In the genomic region with DNA sequence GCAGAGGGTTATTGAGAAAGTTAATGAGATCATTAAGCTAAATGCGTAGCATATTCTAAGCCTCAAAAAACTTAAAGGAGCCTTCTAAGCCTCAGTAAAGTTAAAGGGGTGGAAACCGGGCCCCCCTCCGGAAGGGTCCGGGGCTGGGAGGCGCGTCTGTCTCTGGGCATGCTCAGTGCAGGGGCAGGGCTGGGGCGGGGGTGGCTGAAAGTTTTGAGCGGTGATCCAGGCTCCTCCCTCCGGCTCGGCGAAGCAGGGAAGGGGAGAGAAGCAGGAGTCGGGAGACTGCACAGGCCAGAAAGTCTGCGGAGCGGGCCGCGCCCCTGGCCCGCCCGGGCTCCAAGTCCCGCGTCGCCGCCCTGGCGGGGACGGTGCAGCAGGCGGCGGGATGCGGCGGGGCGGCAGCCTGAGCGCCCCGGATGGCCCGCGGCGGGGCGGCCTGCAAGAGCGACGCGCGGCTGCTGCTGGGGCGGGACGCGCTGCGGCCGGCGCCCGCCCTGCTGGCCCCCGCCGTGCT, we compare ENCODE assay signal across 8 cellular contexts. TPM values are rescaled to one million over a fixed set of nuclear protein-coding genes. Genes with fewer than 3 reads are reported as not detected.
DNase-seq lines count a peak whose midpoint lies in the region; ATAC-seq and TF ChIP-seq lines count a peak whose summit lies in the region.

Gene EVC, plus strand, starts transcription at position 240 of the 517 bp plus-strand sequence. Its CDS starts 180 bp downstream, at position 420.

- ATAC-seq in HG02678 (IDR thresholded peaks at IDR 0.05; ENCODE audit: unreplicated experiment): no peak

- H3K4me3 Mint-ChIP-seq in activated naive CD4-positive, alpha-beta T cell treated with anti-CD3 and anti-CD28 coated beads, Interleukin-2, amount 10 ng/mL, durations not matched to agents 7 days and 5 days: peak within 1 kb of the TSS; percentile 14
- peak within 1 kb of the TSS; percentile 92 for H3K4me3 Mint-ChIP-seq in neural crest cell

- peaks cover 70% of the 10 kb centered on the region for H3K27me3 Mint-ChIP-seq in activated naive CD4-positive, alpha-beta T cell treated with anti-CD3 and anti-CD28 coated beads, Interleukin-2, amount 10 ng/mL, durations not matched to agents 7 days and 5 days
- H3K27me3 Mint-ChIP-seq in neural crest cell (ENCODE audit: low read depth): peaks cover 4% of the 10 kb centered on the region

- no peaks in the 10 kb centered on the region for H3K36me3 Mint-ChIP-seq in activated naive CD4-positive, alpha-beta T cell treated with anti-CD3 and anti-CD28 coated beads, Interleukin-2, amount 10 ng/mL, durations not matched to agents 7 days and 5 days
- H3K36me3 Mint-ChIP-seq in neural crest cell (ENCODE audit: low read depth): peaks cover 18% of the 10 kb centered on the region

- H3K9me3 Mint-ChIP-seq in activated naive CD4-positive, alpha-beta T cell treated with anti-CD3 and anti-CD28 coated beads, Interleukin-2, amount 10 ng/mL, durations not matched to agents 7 days and 5 days: peaks cover 10% of the 10 kb centered on the region
- peaks cover 4% of the 10 kb centered on the region for H3K9me3 Mint-ChIP-seq in neural crest cell

- H3K27ac Mint-ChIP-seq in activated naive CD4-positive, alpha-beta T cell treated with anti-CD3 and anti-CD28 coated beads, Interleukin-2, amount 10 ng/mL, durations not matched to agents 7 days and 5 days: no peak within 1 kb of the TSS
- H3K27ac Mint-ChIP-seq in neural crest cell (ENCODE audit: unreplicated experiment): peak within 1 kb of the TSS; percentile 83

- TF ChIP-seq CTCF in neural crest cell (conservative IDR thresholded peaks at IDR 0.05): no peak

- DNase-seq in activated gamma-delta T cell treated with Interleukin-2 at 50 U/mL for 16 hours (peak; percentile 7), activated gamma-delta T cell (lab: John Stamatoyannopoulos, UW) (no peak), NCI-H2171 (lab: John Stamatoyannopoulos, UW) (peak; percentile 8), globus pallidus (ENCODE audit: low spot score) (peak; percentile 23), neural crest cell (ENCODE audit: low read depth, low spot score) (peak; percentile 57), NCI-H187 treated with DMSO at 0.1 percent for 48 hours (lab: John Stamatoyannopoulos, UW) (no peak)
- DNase-seq in activated naive CD4-positive, alpha-beta T cell treated with anti-CD3 and anti-CD28 coated beads, Interleukin-2, amount 10 ng/mL, durations not matched to agents 7 days and 5 days: no peak

- CTCF ChIA-PET in activated naive CD4-positive, alpha-beta T cell treated with anti-CD3 and anti-CD28 coated beads, Interleukin-2, amount 10 ng/mL, durations not matched to agents 7 days and 5 days (lab: Charles Lee): no interaction called here

- peaks cover 3% of the 10 kb centered on the region for H3K4me1 Mint-ChIP-seq in activated naive CD4-positive, alpha-beta T cell treated with anti-CD3 and anti-CD28 coated beads, Interleukin-2, amount 10 ng/mL, durations not matched to agents 7 days and 5 days
- H3K4me1 Mint-ChIP-seq in neural crest cell: peaks cover 41% of the 10 kb centered on the region

RNA-seq across cellular contexts. Expression of gene EVC, which starts in this region (rescaled TPM):
- total RNA-seq in neural crest cell: 24.4 and 26.1 TPM in 2 replicates

Comparison
In these comparisons a context has a peak if more than half of its experiments do, and no peak if none do; other contexts are left out.
1. DNase-seq: peak in activated gamma-delta T cell treated with Interleukin-2 at 50 U/mL for 16 hours (single experiment), NCI-H2171 (single experiment), globus pallidus (single experiment) and neural crest cell (single experiment); none in activated gamma-delta T cell (single experiment), activated naive CD4-positive, alpha-beta T cell treated with anti-CD3 and anti-CD28 coated beads, Interleukin-2, amount 10 ng/mL, durations not matched to agents 7 days and 5 days (single experiment) and NCI-H187 treated with DMSO at 0.1 percent for 48 hours (single experiment).